Comparison of ENCODE assay signal across 11 cellular contexts in genomic region chr15:78265752-78266224, GRCh38. TPM values are rescaled to one million over a fixed set of nuclear protein-coding genes. Genes with fewer than 3 reads are reported as not detected.
A peak's percentile ranks its signal among the peaks of the same experiment; 100 is the strongest.
DNase-seq lines count a peak whose midpoint lies in the region; ATAC-seq, FAIRE-seq and TF ChIP-seq lines count a peak whose summit lies in the region.
"Had no signal": no experiment of that assay in that cellular context is flagged by ENCODE, and none has a peak within 500 bp of the region (broad histone marks: within the 10 kb centered on the region; RNA-seq: fewer than 3 reads in every experiment).

No MANE protein-coding gene starts in this region.

- TF ChIP-seq EP300 in K562 (IDR thresholded peaks at IDR 0.05; ENCODE audit: low read length), result no peak

- no peak overlapping the region for H3K9ac ChIP-seq in K562 (ENCODE audit: insufficient read depth in 1 of 2, low read depth in 2 of 2, low read length in 2 of 2)

- DNase-seq in activated CD4-positive, alpha-beta T cell treated with anti-CD3 and anti-CD28 coated beads, Interleukin-2, amount 10 ng/mL, durations not matched to agents 24 days and 14 days, result peak; percentile 63
- DNase-seq in activated CD4-positive, alpha-beta T cell treated with anti-CD3 and anti-CD28 coated beads for 48 hours, result no peak
- no peak for DNase-seq in K562 (ENCODE audit: extremely low read depth in 1 of 4, low spot score in 3 of 4)
- DNase-seq in right cardiac atrium, result no peak
- DNase-seq in type B pancreatic cell (ENCODE audit: extremely low spot score, unreplicated experiment), result no peak
- no peak for DNase-seq in SW 1271 (lab: John Stamatoyannopoulos, UW)
- no peak for DNase-seq in progenitor cell of endocrine pancreas (ENCODE audit: low spot score, unreplicated experiment)
- DNase-seq: activated CD4-positive, alpha-beta T cell treated with anti-CD3 and anti-CD28 coated beads, Interleukin-2, amount 50 U/mL, for 48 hours; NCI-H1048 had no signal

- FAIRE-seq in K562 (lab: Jason Lieb, UNC), result no peak

- POLR2A ChIA-PET in K562 (lab: Yijun Ruan, JAX), result interaction anchor here (0.6 to 2.2 kb wide), 4 partner anchors 11 to 227 kb away, joined by 3 to 6 read pairs (median 4); no protein-coding TSS in a partner anchor

- no peak for TF ChIP-seq POLR2A in K562 (conservative IDR thresholded peaks at IDR 0.05)

- H3K27me3 ChIP-seq in K562 (ENCODE audit: control insufficient read depth in 2 of 2, insufficient read depth in 2 of 2, low read length in 2 of 2), result no peaks in the 10 kb centered on the region
- no peaks in the 10 kb centered on the region for H3K27me3 ChIP-seq in right cardiac atrium (ENCODE audit: control insufficient read depth, insufficient read depth)

- peaks cover 7 to 15% of the 10 kb centered on the region in 2 experiments; a peak in 4 of 5 replicates for H3K4me1 ChIP-seq in K562 (replicated peaks in 1 of 2; ENCODE audit: control insufficient read depth in 2 of 2, insufficient read depth in 2 of 2, low read length in 2 of 2)
- H3K4me1 ChIP-seq in right cardiac atrium (ENCODE audit: control insufficient read depth, insufficient read depth, low read length), result peaks cover 3% of the 10 kb centered on the region

- H3K27ac ChIP-seq in K562 (ENCODE audit: extremely low read depth, low read depth, low read length) (no peak overlapping the region), right cardiac atrium (ENCODE audit: low read length) (peak overlapping the region; percentile 93)
- H3K27ac ChIP-seq: C4-2B had no signal

- H3K27ac Mint-ChIP-seq in activated CD4-positive, alpha-beta T cell treated with anti-CD3 and anti-CD28 coated beads, Interleukin-2, amount 10 ng/mL, durations not matched to agents 24 days and 14 days, result peak overlapping the region; percentile 89
- H3K27ac Mint-ChIP-seq in type B pancreatic cell (peak overlapping the region; percentile 42), progenitor cell of endocrine pancreas (no peak overlapping the region)

- WGBS in K562 (ENCODE audit: insufficient coverage, low coverage, missing lambda C conversion rate), result 27% methylated on average over 9 of the region's 9 CpGs
- WGBS in right cardiac atrium, result 52% methylated on average over 9 of the region's 9 CpGs

- H3K36me3 Mint-ChIP-seq in activated CD4-positive, alpha-beta T cell treated with anti-CD3 and anti-CD28 coated beads, Interleukin-2, amount 10 ng/mL, durations not matched to agents 24 days and 14 days (ENCODE audit: low read depth), result peaks cover 17% of the 10 kb centered on the region
- H3K36me3 Mint-ChIP-seq in type B pancreatic cell, result no peaks in the 10 kb centered on the region
- no peaks in the 10 kb centered on the region for H3K36me3 Mint-ChIP-seq in progenitor cell of endocrine pancreas (ENCODE audit: insufficient read depth)

- H3K36me3 ChIP-seq in K562 (ENCODE audit: control insufficient read depth, insufficient read depth, low read length), result no peaks in the 10 kb centered on the region

- peaks cover 26% of the 10 kb centered on the region for H3K4me1 Mint-ChIP-seq in activated CD4-positive, alpha-beta T cell treated with anti-CD3 and anti-CD28 coated beads, Interleukin-2, amount 10 ng/mL, durations not matched to agents 24 days and 14 days
- H3K4me1 Mint-ChIP-seq in type B pancreatic cell (ENCODE audit: unreplicated experiment) (peaks cover 6% of the 10 kb centered on the region), progenitor cell of endocrine pancreas (ENCODE audit: low read depth) (no peaks in the 10 kb centered on the region)

- no peaks in the 10 kb centered on the region for H3K9me3 ChIP-seq in K562 (replicated peaks; ENCODE audit: control insufficient read depth, insufficient read depth, low read depth, low read length)
- H3K9me3 ChIP-seq in right cardiac atrium (ENCODE audit: control insufficient read depth, low read length), result no peaks in the 10 kb centered on the region

- H2AFZ ChIP-seq in K562 (ENCODE audit: low read depth, low read length), result peak overlapping the region; percentile 37

- no peak for ATAC-seq in K562
- peak; percentile 63 to 67 for ATAC-seq in right cardiac atrium
- no peak for ATAC-seq in GM21529 (IDR thresholded peaks at IDR 0.05; ENCODE audit: unreplicated experiment)

- no peaks in the 10 kb centered on the region for H4K20me1 ChIP-seq in K562 (replicated peaks; ENCODE audit: control insufficient read depth, insufficient read depth, low read length)

- no peaks in the 10 kb centered on the region for H3K9me3 Mint-ChIP-seq in activated CD4-positive, alpha-beta T cell treated with anti-CD3 and anti-CD28 coated beads, Interleukin-2, amount 10 ng/mL, durations not matched to agents 24 days and 14 days
- H3K9me3 Mint-ChIP-seq in type B pancreatic cell (no peaks in the 10 kb centered on the region), progenitor cell of endocrine pancreas (ENCODE audit: low read depth) (no peaks in the 10 kb centered on the region)

- in situ Hi-C loops in K562 (cut with MboI), result no loop called here

- CTCF ChIA-PET in K562 (lab: Yijun Ruan, JAX; ENCODE audit: low intra/inter-chr PET ratio), result no interaction called here

- no peak overlapping the region for H3K4me2 ChIP-seq in K562 (ENCODE audit: insufficient read depth, low read length)

- intact Hi-C loops in activated CD4-positive, alpha-beta T cell treated with anti-CD3 and anti-CD28 coated beads, Interleukin-2, amount 10 ng/mL, durations not matched to agents 24 days and 14 days (cut with micrococcal nuclease), result loop anchor here (2.0 kb wide), 1 partner anchor 33 kb away; the partner anchor contains the start of gene SKIC8
- intact Hi-C loops in K562 (cut with micrococcal nuclease), result no loop called here
- intact Hi-C loops in right cardiac atrium (cut with DNase I), result no loop called here

- BruUV-seq in K562 (replicated peaks; lab: Mats Ljungman, UMichigan), result no TSS peak

- H3K27me3 Mint-ChIP-seq in activated CD4-positive, alpha-beta T cell treated with anti-CD3 and anti-CD28 coated beads, Interleukin-2, amount 10 ng/mL, durations not matched to agents 24 days and 14 days, result no peaks in the 10 kb centered on the region
- H3K27me3 Mint-ChIP-seq in type B pancreatic cell (no peaks in the 10 kb centered on the region), progenitor cell of endocrine pancreas (peaks cover 10% of the 10 kb centered on the region)

- H3K9me1 ChIP-seq in K562 (ENCODE audit: control insufficient read depth, insufficient read depth, low read length), result no peaks in the 10 kb centered on the region

- no peak for TF ChIP-seq CTCF in K562 (IDR thresholded peaks at IDR 0.05 in 2 of 3, conservative IDR thresholded peaks at IDR 0.05 in 1 of 3; ENCODE audit: insufficient read depth in 2 of 3, low read depth in 1 of 3, low read length in 3 of 3)
- no peak for TF ChIP-seq CTCF in type B pancreatic cell (conservative IDR thresholded peaks at IDR 0.05)
- TF ChIP-seq CTCF in progenitor cell of endocrine pancreas (IDR thresholded peaks at IDR 0.05; ENCODE audit: unreplicated experiment), result no peak

- H3K4me3 Mint-ChIP-seq in activated CD4-positive, alpha-beta T cell treated with anti-CD3 and anti-CD28 coated beads, Interleukin-2, amount 10 ng/mL, durations not matched to agents 24 days and 14 days, result peak overlapping the region; percentile 90
- H3K4me3 Mint-ChIP-seq in type B pancreatic cell, result peak overlapping the region; percentile 78
- no peak overlapping the region for H3K4me3 Mint-ChIP-seq in progenitor cell of endocrine pancreas (ENCODE audit: low read depth)

- H3K79me2 ChIP-seq in K562 (ENCODE audit: control insufficient read depth, insufficient read depth, low read length), result no peaks in the 10 kb centered on the region

- no peak for TF ChIP-seq RAD21 in K562 (CRISPR knock-in tag; conservative IDR thresholded peaks at IDR 0.05 in 1 of 2, IDR thresholded peaks at IDR 0.05 in 1 of 2)

- H3K4me3 ChIP-seq in K562 (no peak overlapping the region), right cardiac atrium (ENCODE audit: low read length) (peak overlapping the region; percentile 78)

RNA-seq across cellular contexts. Expression of gene DNAJA4, which starts 1.4 kb away (rescaled TPM):
- total RNA-seq in activated CD4-positive, alpha-beta T cell treated with anti-CD3 and anti-CD28 coated beads, Interleukin-2, amount 10 ng/mL, durations not matched to agents 24 days and 14 days, result 74.1 and 75.9 TPM in 2 replicates
- total RNA-seq in K562 (2011; cell fraction: chromatin; rRNA removed; ENCODE audit: low replicate concordance), result 0.12 and 0.23 TPM in 2 replicates
- 0.33 TPM in 1 of 2 replicates, not detected in the other for total RNA-seq in K562 (2011; cell fraction: nucleolus; rRNA removed)
- total RNA-seq in K562 (2011; cell fraction: nucleoplasm; rRNA removed), result 0.15 TPM in 1 of 2 replicates, not detected in the other
- total RNA-seq in K562 (2014; rRNA removed) (not detected in 2 replicates), K562 (2014; rRNA removed; fragmentation: Illumina TruSeq; extraction: Trizol) (0.11 TPM in 1 of 2 replicates, not detected in the other), K562 (2015; rRNA removed; fragmentation: Illumina TruSeq; extraction: Trizol) (0.08 TPM in 1 of 2 replicates, not detected in the other), K562 (2021) (0.16 and 0.25 TPM in 2 replicates), right cardiac atrium (100 to 1,000 TPM in 3 of 4 donors, 10 to 100 TPM in 1; 74.7 to 170 (median 115) TPM), type B pancreatic cell (ENCODE audit: low replicate concordance) (0.10 and 15.0 TPM in 2 replicates), progenitor cell of endocrine pancreas (4.6 and 4.8 TPM in 2 replicates)
- polyA plus RNA-seq in K562 (2011; rRNA removed) (0.05 and 0.15 TPM in 2 replicates), K562 (2014; fragmentation: Illumina TruSeq; extraction: Trizol) (not detected in 2 replicates), K562 (2014; fragmentation: Nextera tagmentation; extraction: Ambion mirVana) (1 to 10 TPM in 1 of 2 experiments, under 1 TPM in 1; 0.56 to 1.0 TPM), K562 (2014; rRNA removed) (0.09 TPM in 1 of 2 replicates, not detected in the other), right cardiac atrium (97.5 TPM)
- polyA plus RNA-seq in K562 (2011; cell fraction: cytosol; rRNA removed), result 0.03 TPM in 1 of 2 replicates, not detected in the other
- polyA plus RNA-seq in K562 (2011; cell fraction: nucleus; rRNA removed), result 0.28 and 0.50 TPM in 2 replicates
- 0.33 and 0.56 TPM in 2 replicates for polyA plus RNA-seq in K562 (2012)
- polyA minus RNA-seq in K562 (2011; rRNA and poly(A)+ RNA removed), result 0.21 TPM in 1 of 2 replicates, not detected in the other
- 1.1 and 3.1 TPM in 2 replicates for polyA minus RNA-seq in K562 (2011; cell fraction: cytosol; rRNA and poly(A)+ RNA removed)
- 0.11 and 0.40 TPM in 2 replicates for polyA minus RNA-seq in K562 (2011; cell fraction: nucleus; rRNA and poly(A)+ RNA removed)

RNA-seq across cellular contexts. Expression of gene ACSBG1, which starts 31.4 kb away (rescaled TPM):
- total RNA-seq in activated CD4-positive, alpha-beta T cell treated with anti-CD3 and anti-CD28 coated beads, Interleukin-2, amount 10 ng/mL, durations not matched to agents 24 days and 14 days, result not detected in 2 replicates
- total RNA-seq in K562 (2011; cell fraction: chromatin; rRNA removed; ENCODE audit: low replicate concordance), result 9.2 and 9.5 TPM in 2 replicates
- total RNA-seq in K562 (2011; cell fraction: nucleolus; rRNA removed), result 5.3 and 7.0 TPM in 2 replicates
- 7.6 and 8.9 TPM in 2 replicates for total RNA-seq in K562 (2011; cell fraction: nucleoplasm; rRNA removed)
- 2.5 and 3.3 TPM in 2 replicates for total RNA-seq in K562 (2014; rRNA removed)
- 3.1 and 3.7 TPM in 2 replicates for total RNA-seq in K562 (2014; rRNA removed; fragmentation: Illumina TruSeq; extraction: Trizol)
- 0.83 TPM in 2 replicates for total RNA-seq in K562 (2015; rRNA removed; fragmentation: Illumina TruSeq; extraction: Trizol)
- 2.6 and 3.3 TPM in 2 replicates for total RNA-seq in K562 (2021)
- 1.2 and 2.0 TPM in 2 replicates for polyA plus RNA-seq in K562 (2011; rRNA removed)
- 1.9 and 4.0 TPM in 2 replicates for polyA plus RNA-seq in K562 (2011; cell fraction: cytosol; rRNA removed)
- polyA plus RNA-seq in K562 (2011; cell fraction: nucleus; rRNA removed), result 3.7 and 12.6 TPM in 2 replicates
- 1.3 and 1.4 TPM in 2 replicates for polyA plus RNA-seq in K562 (2012)
- 4.8 and 6.4 TPM in 2 replicates for polyA plus RNA-seq in K562 (2014; fragmentation: Illumina TruSeq; extraction: Trizol)
- under 1 TPM; 0.36 to 0.75 TPM for polyA plus RNA-seq in K562 (2014; fragmentation: Nextera tagmentation; extraction: Ambion mirVana)
- polyA plus RNA-seq in K562 (2014; rRNA removed), result 4.6 and 5.0 TPM in 2 replicates
- polyA minus RNA-seq in K562 (2011; rRNA and poly(A)+ RNA removed), result 0.72 and 3.4 TPM in 2 replicates
- 1.1 TPM in 1 of 2 replicates, not detected in the other for polyA minus RNA-seq in K562 (2011; cell fraction: cytosol; rRNA and poly(A)+ RNA removed)
- polyA minus RNA-seq in K562 (2011; cell fraction: nucleus; rRNA and poly(A)+ RNA removed), result 3.0 and 5.5 TPM in 2 replicates
- total RNA-seq in right cardiac atrium, result under 1 TPM in 3 of 4 donors, not detected in 1; 0.35 to 0.51 (median 0.42) TPM
- 1.1 TPM for polyA plus RNA-seq in right cardiac atrium
- 0.71 TPM in 1 of 2 replicates, not detected in the other for total RNA-seq in type B pancreatic cell (ENCODE audit: low replicate concordance)
- total RNA-seq in progenitor cell of endocrine pancreas, result 0.18 TPM in 1 of 2 replicates, not detected in the other

RNA-seq across cellular contexts. Expression of gene SKIC8, which starts 33.6 kb away (rescaled TPM):
- 57.6 and 62.2 TPM in 2 replicates for total RNA-seq in activated CD4-positive, alpha-beta T cell treated with anti-CD3 and anti-CD28 coated beads, Interleukin-2, amount 10 ng/mL, durations not matched to agents 24 days and 14 days
- 61.2 and 107 TPM in 2 replicates for total RNA-seq in K562 (2011; cell fraction: chromatin; rRNA removed; ENCODE audit: low replicate concordance)
- total RNA-seq in K562 (2011; cell fraction: nucleolus; rRNA removed), result 40.1 and 43.9 TPM in 2 replicates
- total RNA-seq in K562 (2011; cell fraction: nucleoplasm; rRNA removed), result 76.0 and 92.8 TPM in 2 replicates
- total RNA-seq in K562 (2014; rRNA removed) (99.3 and 118 TPM in 2 replicates), K562 (2014; rRNA removed; fragmentation: Illumina TruSeq; extraction: Trizol) (139 and 146 TPM in 2 replicates), K562 (2015; rRNA removed; fragmentation: Illumina TruSeq; extraction: Trizol) (152 and 164 TPM in 2 replicates), K562 (2021) (79.5 and 87.3 TPM in 2 replicates), right cardiac atrium (10 to 100 TPM; 26.8 to 37.1 (median 28.3) TPM), type B pancreatic cell (ENCODE audit: low replicate concordance) (43.6 and 54.4 TPM in 2 replicates), progenitor cell of endocrine pancreas (46.1 and 51.4 TPM in 2 replicates)
- polyA plus RNA-seq in K562 (2011; rRNA removed) (158 and 224 TPM in 2 replicates), K562 (2014; fragmentation: Illumina TruSeq; extraction: Trizol) (124 and 127 TPM in 2 replicates), K562 (2014; fragmentation: Nextera tagmentation; extraction: Ambion mirVana) (100 to 1,000 TPM; 352 to 389 TPM), K562 (2014; rRNA removed) (140 and 168 TPM in 2 replicates), right cardiac atrium (34.7 TPM)
- polyA plus RNA-seq in K562 (2011; cell fraction: cytosol; rRNA removed), result 108 and 162 TPM in 2 replicates
- 96.8 and 114 TPM in 2 replicates for polyA plus RNA-seq in K562 (2011; cell fraction: nucleus; rRNA removed)
- polyA plus RNA-seq in K562 (2012), result 60.8 and 135 TPM in 2 replicates
- polyA minus RNA-seq in K562 (2011; rRNA and poly(A)+ RNA removed), result 124 and 180 TPM in 2 replicates
- polyA minus RNA-seq in K562 (2011; cell fraction: cytosol; rRNA and poly(A)+ RNA removed), result 51.6 and 80.3 TPM in 2 replicates
- polyA minus RNA-seq in K562 (2011; cell fraction: nucleus; rRNA and poly(A)+ RNA removed), result 30.0 and 50.1 TPM in 2 replicates

Comparison
In these comparisons a context has a peak if more than half of its experiments do, and no peak if none do; other contexts are left out.
1. ATAC-seq: peak in right cardiac atrium (2 of 2); none in K562 (single experiment) and GM21529 (single experiment).